Comparison of ENCODE assay signal across 9 cellular contexts in the genomic region with DNA sequence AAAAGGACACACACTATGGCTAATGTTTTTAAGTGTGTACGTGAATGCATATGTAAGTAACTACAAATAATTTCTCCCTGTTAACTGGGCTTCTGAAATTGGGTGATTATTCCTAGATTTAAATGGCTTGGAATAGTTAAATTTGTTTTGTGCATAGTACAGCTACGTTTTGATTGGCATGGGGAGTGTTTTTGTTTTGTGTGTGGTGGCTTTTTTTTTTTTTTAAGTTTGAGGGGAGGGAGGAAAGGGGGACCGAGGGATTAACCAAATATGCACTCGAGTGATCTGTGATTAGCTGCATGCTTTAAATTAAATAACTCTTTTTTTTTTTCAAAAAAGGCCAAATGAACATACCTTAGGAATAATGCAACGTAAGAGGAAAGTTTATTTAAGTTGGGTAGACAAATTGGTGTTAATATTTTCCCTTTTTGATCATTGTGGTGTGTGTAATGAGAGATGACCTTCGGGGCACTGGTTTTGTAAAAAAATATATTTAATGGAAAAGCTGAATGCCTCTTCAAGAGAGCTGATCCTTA. TPM values are rescaled to one million over a fixed set of nuclear protein-coding genes. Genes with fewer than 3 reads are reported as not detected.
DNase-seq lines count a peak whose midpoint lies in the region; ATAC-seq, FAIRE-seq and TF ChIP-seq lines count a peak whose summit lies in the region.
"Had no signal": no experiment of that assay in that cellular context is flagged by ENCODE, and none has a peak within 500 bp of the region (broad histone marks: within the 10 kb centered on the region; RNA-seq: fewer than 3 reads in every experiment).

No MANE protein-coding gene starts in this region.

- no peaks in the 10 kb centered on the region for H3K27me3 ChIP-seq in SK-N-SH (ENCODE audit: insufficient read depth)
- no peaks in the 10 kb centered on the region for H3K27me3 ChIP-seq in keratinocyte (ENCODE audit: control insufficient read depth, extremely low read depth, insufficient read depth, low read length)
- no peaks in the 10 kb centered on the region for H3K27me3 ChIP-seq in suprapubic skin

- CTCF ChIA-PET in SK-N-SH (lab: Yijun Ruan, JAX), result interaction anchor here (0.6 to 1.7 kb wide), 5 partner anchors 100 to 839 kb away, joined by 3 read pairs; no protein-coding TSS in a partner anchor

- H3K79me2 ChIP-seq in SK-N-SH (ENCODE audit: insufficient read depth) (peaks cover 49% of the 10 kb centered on the region), keratinocyte (ENCODE audit: control insufficient read depth, insufficient read depth, low read length) (peaks cover 56% of the 10 kb centered on the region)

- TF ChIP-seq RAD21 in SK-N-SH (IDR thresholded peaks at IDR 0.05; ENCODE audit: low read length), result no peak

- TF ChIP-seq EP300 in SK-N-SH (IDR thresholded peaks at IDR 0.05; ENCODE audit: borderline replicate concordance in 1 of 2, low read depth in 1 of 2, low read length in 1 of 2), result no peak; a peak in 1 of 4 replicates
- no peak for TF ChIP-seq EP300 in suprapubic skin (IDR thresholded peaks at IDR 0.05)

- TF ChIP-seq CTCF in SK-N-SH (IDR thresholded peaks at IDR 0.05) (no peak), keratinocyte (optimal IDR thresholded peaks at IDR 0.05 in 1 of 3, IDR thresholded peaks at IDR 0.05 in 1 of 3, conservative IDR thresholded peaks at IDR 0.05 in 1 of 3; ENCODE audit: extremely low read depth in 1 of 3, insufficient read depth in 2 of 3, low read length in 3 of 3) (no peak), suprapubic skin (IDR thresholded peaks at IDR 0.05) (no peak)

- no peak for TF ChIP-seq POLR2A in suprapubic skin (IDR thresholded peaks at IDR 0.05)

- H3K27ac Mint-ChIP-seq in activated naive CD4-positive, alpha-beta T cell treated with anti-CD3 and anti-CD28 coated beads, Interleukin-2, amount 50 U/mL, for 72 hours, result peak overlapping the region; percentile 95 to 99

- H3K27ac ChIP-seq in SK-N-SH (ENCODE audit: low read depth in 2 of 2, low read length in 1 of 2), result peak overlapping the region; percentile 76 to 85
- peak overlapping the region; percentile 92 for H3K27ac ChIP-seq in keratinocyte (ENCODE audit: control insufficient read depth, insufficient read depth, low read length)
- H3K27ac ChIP-seq in suprapubic skin, result peak overlapping the region; percentile 93

- H3K9ac ChIP-seq in SK-N-SH (peak overlapping the region; percentile 68), keratinocyte (ENCODE audit: control insufficient read depth, extremely low read depth, insufficient read depth, low read length) (peak overlapping the region; percentile 89)

- H3K9me1 ChIP-seq in keratinocyte (ENCODE audit: control insufficient read depth, extremely low read depth, insufficient read depth, low read length), result no peaks in the 10 kb centered on the region

- H4K20me1 ChIP-seq in SK-N-SH (ENCODE audit: insufficient read depth) (no peaks in the 10 kb centered on the region; the same call in 1 of the 2 replicates), keratinocyte (ENCODE audit: control insufficient read depth, extremely low read depth, insufficient read depth, low read length) (peaks cover 4% of the 10 kb centered on the region)

- H3K4me2 ChIP-seq in SK-N-SH (peak overlapping the region; percentile 88), keratinocyte (ENCODE audit: control insufficient read depth, extremely low read depth, insufficient read depth, low read depth, low read length) (peak overlapping the region; percentile 82)

- ATAC-seq in SK-N-SH treated with all-trans-retinoic acid at 6 μM for 48 hours (no peak), GM18909 (IDR thresholded peaks at IDR 0.05; ENCODE audit: poor library complexity, unreplicated experiment) (no peak), HG03457 (IDR thresholded peaks at IDR 0.05; ENCODE audit: unreplicated experiment) (no peak)
- no peak for ATAC-seq in activated naive CD4-positive, alpha-beta T cell treated with anti-CD3 and anti-CD28 coated beads, Interleukin-2, amount 50 U/mL, for 72 hours

- dilution Hi-C loops in keratinocyte (cut with MboI; ENCODE audit: extremely low pct_ligation_motif_present, low sequenced_read_pairs), result no loop called here

- H3K9me3 Mint-ChIP-seq in activated naive CD4-positive, alpha-beta T cell treated with anti-CD3 and anti-CD28 coated beads, Interleukin-2, amount 50 U/mL, for 72 hours, result no peaks in the 10 kb centered on the region

- no peak for DNase-seq in SK-N-SH
- no peak for DNase-seq in activated naive CD4-positive, alpha-beta T cell treated with anti-CD3 and anti-CD28 coated beads, Interleukin-2, amount 50 U/mL, for 72 hours (ENCODE audit: low spot score in 2 of 2)
- no peak for DNase-seq in keratinocyte (ENCODE audit: low read depth, low spot score)
- DNase-seq in suprapubic skin (ENCODE audit: low spot score in 2 of 2), result no peak
- DNase-seq in NOMO-1 treated with DMSO at 0.1 percent for 48 hours (lab: John Stamatoyannopoulos, UW; ENCODE audit: unreplicated experiment), result no peak
- DNase-seq: NCI-H187 treated with DMSO at 0.1 percent for 48 hours had no signal

- no peaks in the 10 kb centered on the region for H3K36me3 ChIP-seq in SK-N-SH (replicated peaks in 1 of 2; ENCODE audit: control insufficient read depth in 1 of 2, insufficient read depth in 2 of 2, low read length in 1 of 2)
- H3K36me3 ChIP-seq in keratinocyte (ENCODE audit: control insufficient read depth in 2 of 2, extremely low read depth in 1 of 2, insufficient read depth in 2 of 2, low read length in 2 of 2), result no peaks in the 10 kb centered on the region
- H3K36me3 ChIP-seq in suprapubic skin, result no peaks in the 10 kb centered on the region

- H2AFZ ChIP-seq in SK-N-SH (ENCODE audit: low read depth), result peak overlapping the region; percentile 75
- no peak overlapping the region for H2AFZ ChIP-seq in keratinocyte (ENCODE audit: control insufficient read depth, low read length)

- H3K4me1 ChIP-seq in SK-N-SH (ENCODE audit: control insufficient read depth in 1 of 2, insufficient read depth in 2 of 2, low read depth in 1 of 2, low read length in 1 of 2), result peaks cover 5 to 7% of the 10 kb centered on the region in 2 experiments; a peak in 2 of 4 replicates
- H3K4me1 ChIP-seq in keratinocyte (ENCODE audit: control insufficient read depth, extremely low read depth, insufficient read depth, low read length), result peaks cover 33% of the 10 kb centered on the region
- H3K4me1 ChIP-seq in suprapubic skin, result peaks cover 46% of the 10 kb centered on the region

- 0 out of 2 replicates have a peak, but pooled peaks cover 4% of the 10 kb centered on the region for H3K9me3 ChIP-seq in SK-N-SH
- no peaks in the 10 kb centered on the region for H3K9me3 ChIP-seq in keratinocyte (ENCODE audit: control insufficient read depth, low read depth, low read length)
- H3K9me3 ChIP-seq in suprapubic skin, result no peaks in the 10 kb centered on the region

- FAIRE-seq in keratinocyte (lab: Jason Lieb, UNC), result no peak

- POLR2A ChIA-PET in SK-N-SH (lab: Yijun Ruan, JAX), result interaction anchor here (0.8 kb wide), 1 partner anchor 1037 kb away, joined by 3 read pairs; no protein-coding TSS in a partner anchor

- no peaks in the 10 kb centered on the region for H3K9me2 ChIP-seq in SK-N-SH

- H3K36me3 Mint-ChIP-seq in activated naive CD4-positive, alpha-beta T cell treated with anti-CD3 and anti-CD28 coated beads, Interleukin-2, amount 50 U/mL, for 72 hours, result peaks cover 27 to 58% of the 10 kb centered on the region in 2 donors

- H3K4me3 ChIP-seq in SK-N-SH (ENCODE audit: low read depth in 2 of 2, low read length in 1 of 2) (peak overlapping the region; percentile 67 to 99), keratinocyte (ENCODE audit: control insufficient read depth in 2 of 3, extremely low read depth in 1 of 3, insufficient read depth in 2 of 3, low read depth in 1 of 3, low read length in 3 of 3) (peak overlapping the region; percentile 78 to 100 (median 94)), suprapubic skin (peak overlapping the region; percentile 57)

- peaks cover 7% of the 10 kb centered on the region for H3F3A ChIP-seq in SK-N-SH (replicated peaks; ENCODE audit: insufficient read depth)

- 0% methylated on average over 6 of the region's 6 CpGs for WGBS in SK-N-SH (ENCODE audit: low lambda C conversion rate)
- WGBS in suprapubic skin, result under 1% methylated on average over 6 of the region's 6 CpGs

TF ChIP-seq in SK-N-SH, 30 proteins besides CTCF, POLR2A, EP300 and RAD21 (continues in another document):
- 0 out of 2 replicates have a peak, but pooled peaks have one; percentile 16 for TF ChIP-seq FOXM1 (IDR thresholded peaks at IDR 0.05; ENCODE audit: low read depth)

TF ChIP-seq in SK-N-SH treated with all-trans-retinoic acid at 6 μM for 48 hours, 23 proteins besides CTCF, POLR2A, EP300 and RAD21 (continues in another document):
- no peak for TF ChIP-seq CSDC2 (CRISPR knock-in tag; IDR thresholded peaks at IDR 0.05)
- TF ChIP-seq RARB (CRISPR knock-in tag; IDR thresholded peaks at IDR 0.05), result no peak
- TF ChIP-seq, protein P1, sequence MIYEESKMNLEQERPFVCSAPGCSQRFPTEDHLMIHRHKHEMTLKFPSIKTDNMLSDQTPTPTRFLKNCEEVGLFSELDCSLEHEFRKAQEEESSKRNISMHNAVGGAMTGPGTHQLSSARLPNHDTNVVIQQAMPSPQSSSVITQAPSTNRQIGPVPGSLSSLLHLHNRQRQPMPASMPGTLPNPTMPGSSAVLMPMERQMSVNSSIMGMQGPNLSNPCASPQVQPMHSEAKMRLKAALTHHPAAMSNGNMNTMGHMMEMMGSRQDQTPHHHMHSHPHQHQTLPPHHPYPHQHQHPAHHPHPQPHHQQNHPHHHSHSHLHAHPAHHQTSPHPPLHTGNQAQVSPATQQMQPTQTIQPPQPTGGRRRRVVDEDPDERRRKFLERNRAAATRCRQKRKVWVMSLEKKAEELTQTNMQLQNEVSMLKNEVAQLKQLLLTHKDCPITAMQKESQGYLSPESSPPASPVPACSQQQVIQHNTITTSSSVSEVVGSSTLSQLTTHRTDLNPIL (CRISPR knock-in tag; IDR thresholded peaks at IDR 0.05; ENCODE audit: low read depth), result no peak
- TF ChIP-seq GLIS3 (CRISPR knock-in tag; IDR thresholded peaks at IDR 0.05), result no peak

RNA-seq across cellular contexts. Expression of a gene that starts 1.4 kb away (rescaled TPM):
- 3.4 and 3.7 TPM in 2 replicates for polyA plus RNA-seq in SK-N-SH (2012; rRNA removed)
- 2.5 and 2.8 TPM in 2 replicates for polyA plus RNA-seq in SK-N-SH (2012; cell fraction: cytosol; rRNA removed)
- 6.3 and 6.7 TPM in 2 replicates for polyA plus RNA-seq in SK-N-SH (2012; cell fraction: nucleus; rRNA removed)
- 10 to 100 TPM; 35.3 to 36.3 TPM for total RNA-seq in activated naive CD4-positive, alpha-beta T cell treated with anti-CD3 and anti-CD28 coated beads, Interleukin-2, amount 50 U/mL, for 72 hours
- 10.2 to 18.9 TPM (median 11.0 TPM) in 3 replicates for polyA plus RNA-seq in keratinocyte
- 6.7 TPM for polyA plus RNA-seq in keratinocyte (2011; ENCODE audit: low read depth)
- polyA plus RNA-seq in keratinocyte (2011; cell fraction: cytosol; rRNA removed), result 8.1 and 8.2 TPM in 2 replicates
- polyA plus RNA-seq in keratinocyte (2011; cell fraction: nucleus; rRNA removed), result 27.9 and 30.7 TPM in 2 replicates
- 8.8 and 18.5 TPM in 2 replicates for polyA plus RNA-seq in keratinocyte (2012; ENCODE audit: low replicate concordance)
- 19.5 to 23.1 TPM (median 22.5 TPM) in 3 replicates for polyA minus RNA-seq in keratinocyte
- polyA minus RNA-seq in keratinocyte (2011; cell fraction: cytosol; rRNA and poly(A)+ RNA removed), result 12.3 TPM
- 25.2 and 39.8 TPM in 2 replicates for polyA minus RNA-seq in keratinocyte (2011; cell fraction: nucleus; rRNA and poly(A)+ RNA removed)
- total RNA-seq in suprapubic skin, result 10 to 100 TPM; 20.0 to 29.4 (median 23.9) TPM
